1 cellular context compared by ENCODE assay signal in genomic region chr2:45396671-45397070, GRCh38.
TF ChIP-seq lines count a peak whose summit lies in the region.

No MANE protein-coding gene starts in this region.

TF ChIP-seq in WTC11, 78 proteins besides CTCF, POLR2A, EP300 and RAD21 (continued from another document):
- TF ChIP-seq NFYB (CRISPR knock-in tag; conservative IDR thresholded peaks at IDR 0.05; ENCODE audit: low read depth): no peak
- no peak for TF ChIP-seq TEAD4 (CRISPR knock-in tag; IDR thresholded peaks at IDR 0.05)
- TF ChIP-seq AFF4 (CRISPR knock-in tag; IDR thresholded peaks at IDR 0.05; ENCODE audit: borderline replicate concordance): no peak
- TF ChIP-seq SMAD3 (CRISPR knock-in tag; IDR thresholded peaks at IDR 0.05; ENCODE audit: borderline replicate concordance): no peak
- TF ChIP-seq ATF6 (CRISPR knock-in tag; IDR thresholded peaks at IDR 0.05): no peak
- TF ChIP-seq TEAD1 (CRISPR knock-in tag; IDR thresholded peaks at IDR 0.05): no peak
- TF ChIP-seq ZNF425 (CRISPR knock-in tag; conservative IDR thresholded peaks at IDR 0.05): no peak
- no peak for TF ChIP-seq NFATC4 (CRISPR knock-in tag; IDR thresholded peaks at IDR 0.05)
- no peak for TF ChIP-seq ZNF138 (CRISPR knock-in tag; conservative IDR thresholded peaks at IDR 0.05)
- TF ChIP-seq TP53 (CRISPR knock-in tag; IDR thresholded peaks at IDR 0.05): no peak
TF ChIP-seq in WTC11: peak in this region for 0.
